In the genomic region with DNA sequence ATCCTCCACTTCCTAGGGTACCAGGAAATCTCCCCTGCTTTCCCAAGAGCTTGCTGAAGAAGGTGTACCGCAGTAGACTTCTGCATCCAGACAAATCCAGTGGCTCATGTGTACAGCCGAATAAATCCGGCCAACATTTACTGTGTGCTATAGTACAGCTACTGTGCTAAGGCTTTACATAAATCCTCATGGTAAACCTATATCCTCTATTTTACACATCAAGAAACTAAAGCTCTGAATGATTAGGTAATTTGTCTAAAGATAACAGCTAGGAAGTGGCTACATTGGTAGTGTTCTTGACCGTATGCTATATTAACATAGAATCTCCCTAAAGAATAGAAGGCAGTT, we compare ENCODE assay signal across 8 cellular contexts. TPM values are rescaled to one million over a fixed set of nuclear protein-coding genes. Genes with fewer than 3 reads are reported as not detected.
DNase-seq lines count a peak whose midpoint lies in the region; ATAC-seq, FAIRE-seq and TF ChIP-seq lines count a peak whose summit lies in the region.

No MANE protein-coding gene starts in this region.

- DNase-seq in activated naive CD8-positive, alpha-beta T cell treated with anti-CD3 and anti-CD28 coated beads, Interleukin-2, amount 50 U/mL, for 24 hours = no peak
- DNase-seq in lung (ENCODE audit: low spot score) (no peak), activated gamma-delta T cell treated with Interleukin-2 at 50 U/mL for 16 hours (no peak), cortex of kidney (lab: John Stamatoyannopoulos, UW) (no peak), DMS153 treated with DMSO at 0.1 percent for 48 hours (lab: John Stamatoyannopoulos, UW; ENCODE audit: unreplicated experiment) (no peak), frontal cortex (ENCODE audit: low spot score in 2 of 2) (no peak)

- no peaks in the 10 kb centered on the region for H3K36me3 Mint-ChIP-seq in activated naive CD8-positive, alpha-beta T cell treated with anti-CD3 and anti-CD28 coated beads, Interleukin-2, amount 50 U/mL, for 24 hours (ENCODE audit: low read depth)

- 33% methylated on average over 4 of the region's 4 CpGs for WGBS in lung, 2 donors

- no peaks in the 10 kb centered on the region for H3K9me3 Mint-ChIP-seq in activated naive CD8-positive, alpha-beta T cell treated with anti-CD3 and anti-CD28 coated beads, Interleukin-2, amount 50 U/mL, for 24 hours

- H3K4me3 Mint-ChIP-seq in activated naive CD8-positive, alpha-beta T cell treated with anti-CD3 and anti-CD28 coated beads, Interleukin-2, amount 50 U/mL, for 24 hours = peak overlapping the region; percentile 87

- no peak for TF ChIP-seq CTCF in lung (IDR thresholded peaks at IDR 0.05; ENCODE audit: control extremely low read depth, extremely low read depth)

- H3K9me3 ChIP-seq in lung (ENCODE audit: control insufficient read depth in 2 of 2, insufficient read depth in 1 of 2, low read length in 1 of 2) = no peaks in the 10 kb centered on the region

- no peaks in the 10 kb centered on the region for H3K36me3 ChIP-seq in lung (ENCODE audit: control insufficient read depth in 2 of 2, insufficient read depth in 2 of 2, low read length in 2 of 2)

- no peak for FAIRE-seq in frontal cortex (lab: Jason Lieb, UNC)

- peak overlapping the region; percentile 95 to 98 for H3K27ac ChIP-seq in lung (ENCODE audit: low read depth in 1 of 2, low read length in 1 of 2)

- H3K4me1 Mint-ChIP-seq in activated naive CD8-positive, alpha-beta T cell treated with anti-CD3 and anti-CD28 coated beads, Interleukin-2, amount 50 U/mL, for 24 hours = peaks cover 24% of the 10 kb centered on the region

- no peaks in the 10 kb centered on the region for H3K4me1 ChIP-seq in lung (ENCODE audit: control insufficient read depth in 2 of 2, insufficient read depth in 2 of 2, low read length in 2 of 2)

- ATAC-seq in GM18498 (IDR thresholded peaks at IDR 0.05; ENCODE audit: unreplicated experiment) (peak; percentile 16), HG02981 (IDR thresholded peaks at IDR 0.05; ENCODE audit: unreplicated experiment) (peak; percentile 1), lung (ENCODE audit: insufficient read depth, low FRiP score) (no peak)
- ATAC-seq in activated naive CD8-positive, alpha-beta T cell treated with anti-CD3 and anti-CD28 coated beads, Interleukin-2, amount 50 U/mL, for 24 hours = peak; percentile 8

- H3K4me3 ChIP-seq in lung = peak overlapping the region; percentile 80

- H3K27me3 ChIP-seq in lung (ENCODE audit: control insufficient read depth, insufficient read depth) = no peaks in the 10 kb centered on the region

- H3K27me3 Mint-ChIP-seq in activated naive CD8-positive, alpha-beta T cell treated with anti-CD3 and anti-CD28 coated beads, Interleukin-2, amount 50 U/mL, for 24 hours = peaks cover 6% of the 10 kb centered on the region

- H3K27ac Mint-ChIP-seq in activated naive CD8-positive, alpha-beta T cell treated with anti-CD3 and anti-CD28 coated beads, Interleukin-2, amount 50 U/mL, for 24 hours = peak overlapping the region; percentile 54

RNA-seq across cellular contexts. Expression of gene WDR41, which starts 0.5 kb away (rescaled TPM):
- 10 to 100 TPM; 37.5 to 81.4 TPM for total RNA-seq in lung
- polyA plus RNA-seq in lung = 10 to 100 TPM; 13.9 to 21.7 TPM
- total RNA-seq in frontal cortex = 87.2 TPM
